8 cellular contexts compared by ENCODE assay signal in the genomic region with DNA sequence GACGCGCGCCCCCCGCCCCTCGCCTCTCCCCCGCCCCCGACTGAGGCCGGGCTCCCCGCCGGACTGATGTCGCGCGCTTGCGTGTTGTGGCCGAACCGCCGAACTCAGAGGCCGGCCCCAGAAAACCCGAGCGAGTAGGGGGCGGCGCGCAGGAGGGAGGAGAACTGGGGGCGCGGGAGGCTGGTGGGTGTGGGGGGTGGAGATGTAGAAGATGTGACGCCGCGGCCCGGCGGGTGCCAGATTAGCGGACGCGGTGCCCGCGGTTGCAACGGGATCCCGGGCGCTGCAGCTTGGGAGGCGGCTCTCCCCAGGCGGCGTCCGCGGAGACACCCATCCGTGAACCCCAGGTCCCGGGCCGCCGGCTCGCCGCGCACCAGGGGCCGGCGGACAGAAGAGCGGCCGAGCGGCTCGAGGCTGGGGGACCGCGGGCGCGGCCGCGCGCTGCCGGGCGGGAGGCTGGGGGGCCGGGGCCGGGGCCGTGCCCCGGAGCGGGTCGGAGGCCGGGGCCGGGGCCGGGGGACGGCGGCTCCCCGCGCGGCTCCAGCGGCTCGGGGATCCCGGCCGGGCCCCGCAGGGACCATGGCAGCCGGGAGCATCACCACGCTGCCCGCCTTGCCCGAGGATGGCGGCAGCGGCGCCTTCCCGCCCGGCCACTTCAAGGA. TPM values are rescaled to one million over a fixed set of nuclear protein-coding genes. Genes with fewer than 3 reads are reported as not detected.
DNase-seq lines count a peak whose midpoint lies in the region; ATAC-seq and TF ChIP-seq lines count a peak whose summit lies in the region.

A gene (plus strand): TSS at position 236 of the 662 bp plus-strand sequence. CDS start 344 bp downstream, at position 580.

- ATAC-seq in left ventricle myocardium superior: peak; percentile 84

- peak within 1 kb of the TSS; percentile 87 for H3K4me2 ChIP-seq in parathyroid adenoma (ENCODE audit: low read length)

- peak within 1 kb of the TSS; percentile 83 for H2AFZ ChIP-seq in parathyroid adenoma

- H3K27me3 ChIP-seq in parathyroid adenoma (ENCODE audit: control insufficient read depth, insufficient read depth, low read length): no peaks in the 10 kb centered on the region

- H3K4me3 ChIP-seq in HFF-Myc (replicated peaks; ENCODE audit: low read depth, low read length) (peak within 1 kb of the TSS; percentile 88), parathyroid adenoma (ENCODE audit: low read depth, low read length) (peak within 1 kb of the TSS; percentile 61)

- intact Hi-C loops in left ventricle myocardium superior (cut with micrococcal nuclease): no loop called here

- no peaks in the 10 kb centered on the region for H3K36me3 ChIP-seq in parathyroid adenoma (ENCODE audit: control insufficient read depth, insufficient read depth, low read length)

- DNase-seq in NCI-H82 (lab: John Stamatoyannopoulos, UW): peak; percentile 28
- no peak for DNase-seq in NCI-H82 treated with DMSO at 0.1 percent for 48 hours (lab: John Stamatoyannopoulos, UW; ENCODE audit: unreplicated experiment)
- DNase-seq in HFF-Myc (ENCODE audit: extremely low read depth, low read depth): no peak
- DNase-seq in NCI-H446 treated with DMSO at 0.1 percent for 48 hours (lab: John Stamatoyannopoulos, UW): peak; percentile 30
- peak; percentile 77 for DNase-seq in left ventricle myocardium superior
- DNase-seq in Kasumi-1 (lab: John Stamatoyannopoulos, UW): no peak

- H3K4me1 ChIP-seq in parathyroid adenoma: no peaks in the 10 kb centered on the region

- H3K27ac ChIP-seq in angular gyrus (ENCODE audit: low read depth, low read length) (peak within 1 kb of the TSS; percentile 65), parathyroid adenoma (no peak within 1 kb of the TSS)

- TF ChIP-seq CTCF in HFF-Myc (IDR thresholded peaks at IDR 0.05; ENCODE audit: low read depth, low read length, missing control alignments) (no peak), parathyroid adenoma (IDR thresholded peaks at IDR 0.05) (no peak)

- no peak within 1 kb of the TSS for H3K9ac ChIP-seq in parathyroid adenoma

- H3K9me3 ChIP-seq in parathyroid adenoma (ENCODE audit: control insufficient read depth, low read length): no peaks in the 10 kb centered on the region

- H3K79me2 ChIP-seq in parathyroid adenoma: no peaks in the 10 kb centered on the region

RNA-seq across cellular contexts. Expression of the gene that starts here (rescaled TPM):
- 5.2 TPM for total RNA-seq in left ventricle myocardium superior

Comparison
In these comparisons a context has a peak if more than half of its experiments do, and no peak if none do; other contexts are left out.
1. DNase-seq: peak in NCI-H82 (single experiment), NCI-H446 treated with DMSO at 0.1 percent for 48 hours (single experiment) and left ventricle myocardium superior (single experiment); none in NCI-H82 treated with DMSO at 0.1 percent for 48 hours (single experiment), HFF-Myc (single experiment) and Kasumi-1 (0 of 2).